ENCODE assay signal across 1 cellular context in the genomic region with DNA sequence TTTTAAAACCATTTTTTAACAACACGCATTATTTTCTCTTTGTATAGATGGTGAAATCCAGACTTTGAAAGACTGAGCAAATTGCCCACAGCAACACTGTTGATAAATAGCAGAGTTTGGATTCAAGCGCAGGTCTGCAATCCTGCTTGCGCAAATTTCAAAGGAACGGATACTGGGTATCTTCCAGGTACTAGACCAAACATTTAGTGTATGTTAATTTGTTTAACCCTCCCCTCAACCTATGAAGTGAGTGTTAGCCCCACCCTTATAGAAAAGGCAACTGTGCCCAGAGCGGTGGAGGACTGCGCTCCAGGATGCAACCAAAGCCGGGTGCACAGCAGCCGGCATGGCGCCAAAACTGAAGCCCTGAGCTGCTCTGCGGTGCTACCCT.
TF ChIP-seq lines count a peak whose summit lies in the region.

No MANE protein-coding gene starts in this region.

TF ChIP-seq in K562, 482 proteins besides CTCF, POLR2A, EP300 and RAD21 (continued from another document):
- TF ChIP-seq, protein P1, sequence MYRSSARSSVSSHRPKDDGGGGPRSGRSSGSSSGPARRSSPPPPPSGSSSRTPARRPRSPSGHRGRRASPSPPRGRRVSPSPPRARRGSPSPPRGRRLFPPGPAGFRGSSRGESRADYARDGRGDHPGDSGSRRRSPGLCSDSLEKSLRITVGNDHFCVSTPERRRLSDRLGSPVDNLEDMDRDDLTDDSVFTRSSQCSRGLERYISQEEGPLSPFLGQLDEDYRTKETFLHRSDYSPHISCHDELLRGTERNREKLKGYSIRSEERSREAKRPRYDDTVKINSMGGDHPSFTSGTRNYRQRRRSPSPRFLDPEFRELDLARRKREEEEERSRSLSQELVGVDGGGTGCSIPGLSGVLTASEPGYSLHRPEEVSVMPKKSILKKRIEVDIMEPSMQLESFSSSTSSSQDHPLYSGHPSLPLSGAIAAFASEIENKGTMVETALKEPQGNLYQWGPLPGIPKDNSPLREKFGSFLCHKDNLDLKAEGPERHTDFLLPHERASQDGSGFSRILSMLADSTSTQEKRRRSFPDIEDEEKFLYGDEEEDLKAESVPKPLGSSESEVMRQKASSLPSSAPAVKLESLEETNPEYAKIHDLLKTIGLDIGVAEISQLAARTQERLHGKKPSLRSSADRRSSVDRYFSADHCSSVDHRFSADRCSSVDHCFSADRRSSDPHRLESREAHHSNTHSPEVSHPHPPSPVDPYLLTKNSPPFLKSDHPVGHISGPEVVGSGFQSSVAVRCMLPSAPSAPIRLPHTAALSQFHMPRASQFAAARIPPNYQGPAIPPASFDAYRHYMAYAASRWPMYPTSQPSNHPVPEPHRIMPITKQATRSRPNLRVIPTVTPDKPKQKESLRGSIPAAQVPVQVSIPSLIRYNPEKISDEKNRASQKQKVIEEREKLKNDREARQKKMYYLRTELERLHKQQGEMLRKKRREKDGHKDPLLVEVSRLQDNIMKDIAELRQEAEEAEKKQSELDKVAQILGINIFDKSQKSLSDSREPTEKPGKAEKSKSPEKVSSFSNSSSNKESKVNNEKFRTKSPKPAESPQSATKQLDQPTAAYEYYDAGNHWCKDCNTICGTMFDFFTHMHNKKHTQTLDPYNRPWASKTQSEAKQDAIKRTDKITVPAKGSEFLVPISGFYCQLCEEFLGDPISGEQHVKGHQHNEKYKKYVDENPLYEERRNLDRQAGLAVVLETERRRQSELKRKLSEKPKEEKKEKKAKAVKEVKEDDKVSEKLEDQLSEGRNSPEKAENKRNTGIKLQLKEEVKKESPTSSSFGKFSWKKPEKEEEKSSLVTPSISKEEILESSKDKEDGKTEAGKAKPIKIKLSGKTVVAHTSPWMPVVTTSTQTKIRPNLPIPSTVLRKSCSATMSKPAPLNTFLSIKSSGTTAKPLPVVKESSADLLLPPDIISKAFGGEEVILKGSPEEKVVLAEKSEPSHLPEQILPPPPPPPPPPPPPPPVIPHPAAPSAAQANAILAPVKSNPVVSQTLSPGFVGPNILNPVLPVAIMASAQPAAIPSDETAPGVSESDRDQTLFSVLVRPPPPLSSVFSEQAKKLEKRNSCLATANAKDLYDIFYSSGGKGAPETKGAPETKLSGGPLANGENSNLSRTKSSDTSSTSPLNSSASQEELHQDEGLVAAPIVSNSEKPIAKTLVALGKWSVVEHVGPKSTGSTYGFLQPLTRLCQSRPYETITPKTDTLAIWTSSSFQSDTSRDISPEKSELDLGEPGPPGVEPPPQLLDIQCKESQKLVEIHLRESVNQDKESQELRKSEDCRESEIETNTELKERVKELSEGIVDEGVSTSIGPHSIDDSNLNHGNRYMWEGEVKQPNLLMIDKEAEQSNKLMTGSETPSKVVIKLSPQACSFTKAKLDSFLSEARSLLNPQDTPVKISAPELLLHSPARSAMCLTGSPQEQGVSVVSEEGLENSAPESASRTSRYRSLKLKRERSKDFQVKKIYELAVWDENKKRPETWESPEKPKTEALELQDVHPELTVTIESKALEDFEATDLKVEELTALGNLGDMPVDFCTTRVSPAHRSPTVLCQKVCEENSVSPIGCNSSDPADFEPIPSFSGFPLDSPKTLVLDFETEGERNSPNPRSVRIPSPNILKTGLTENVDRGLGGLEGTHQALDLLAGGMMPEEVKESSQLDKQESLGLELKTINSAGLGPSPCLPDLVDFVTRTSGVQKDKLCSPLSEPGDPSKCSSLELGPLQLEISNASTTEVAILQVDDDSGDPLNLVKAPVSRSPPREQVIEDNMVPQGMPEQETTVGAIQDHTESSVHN (IDR thresholded peaks at IDR 0.05; ENCODE audit: borderline replicate concordance in 1 of 2, low read depth in 1 of 2) = no peak
- no peak for TF ChIP-seq FOS (IDR thresholded peaks at IDR 0.05; ENCODE audit: extremely low read depth, insufficient read length)
- no peak for TF ChIP-seq CSDE1 (IDR thresholded peaks at IDR 0.05)
- TF ChIP-seq NR3C1 (CRISPR knock-in tag; IDR thresholded peaks at IDR 0.05) = no peak
- TF ChIP-seq, protein P2, sequence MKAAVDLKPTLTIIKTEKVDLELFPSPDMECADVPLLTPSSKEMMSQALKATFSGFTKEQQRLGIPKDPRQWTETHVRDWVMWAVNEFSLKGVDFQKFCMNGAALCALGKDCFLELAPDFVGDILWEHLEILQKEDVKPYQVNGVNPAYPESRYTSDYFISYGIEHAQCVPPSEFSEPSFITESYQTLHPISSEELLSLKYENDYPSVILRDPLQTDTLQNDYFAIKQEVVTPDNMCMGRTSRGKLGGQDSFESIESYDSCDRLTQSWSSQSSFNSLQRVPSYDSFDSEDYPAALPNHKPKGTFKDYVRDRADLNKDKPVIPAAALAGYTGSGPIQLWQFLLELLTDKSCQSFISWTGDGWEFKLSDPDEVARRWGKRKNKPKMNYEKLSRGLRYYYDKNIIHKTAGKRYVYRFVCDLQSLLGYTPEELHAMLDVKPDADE (conservative IDR thresholded peaks at IDR 0.05; ENCODE audit: control insufficient read depth, low read depth, low read length) = no peak
- TF ChIP-seq, protein P3, sequence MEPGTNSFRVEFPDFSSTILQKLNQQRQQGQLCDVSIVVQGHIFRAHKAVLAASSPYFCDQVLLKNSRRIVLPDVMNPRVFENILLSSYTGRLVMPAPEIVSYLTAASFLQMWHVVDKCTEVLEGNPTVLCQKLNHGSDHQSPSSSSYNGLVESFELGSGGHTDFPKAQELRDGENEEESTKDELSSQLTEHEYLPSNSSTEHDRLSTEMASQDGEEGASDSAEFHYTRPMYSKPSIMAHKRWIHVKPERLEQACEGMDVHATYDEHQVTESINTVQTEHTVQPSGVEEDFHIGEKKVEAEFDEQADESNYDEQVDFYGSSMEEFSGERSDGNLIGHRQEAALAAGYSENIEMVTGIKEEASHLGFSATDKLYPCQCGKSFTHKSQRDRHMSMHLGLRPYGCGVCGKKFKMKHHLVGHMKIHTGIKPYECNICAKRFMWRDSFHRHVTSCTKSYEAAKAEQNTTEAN (CRISPR knock-in tag; IDR thresholded peaks at IDR 0.05) = no peak
- TF ChIP-seq, protein P4, sequence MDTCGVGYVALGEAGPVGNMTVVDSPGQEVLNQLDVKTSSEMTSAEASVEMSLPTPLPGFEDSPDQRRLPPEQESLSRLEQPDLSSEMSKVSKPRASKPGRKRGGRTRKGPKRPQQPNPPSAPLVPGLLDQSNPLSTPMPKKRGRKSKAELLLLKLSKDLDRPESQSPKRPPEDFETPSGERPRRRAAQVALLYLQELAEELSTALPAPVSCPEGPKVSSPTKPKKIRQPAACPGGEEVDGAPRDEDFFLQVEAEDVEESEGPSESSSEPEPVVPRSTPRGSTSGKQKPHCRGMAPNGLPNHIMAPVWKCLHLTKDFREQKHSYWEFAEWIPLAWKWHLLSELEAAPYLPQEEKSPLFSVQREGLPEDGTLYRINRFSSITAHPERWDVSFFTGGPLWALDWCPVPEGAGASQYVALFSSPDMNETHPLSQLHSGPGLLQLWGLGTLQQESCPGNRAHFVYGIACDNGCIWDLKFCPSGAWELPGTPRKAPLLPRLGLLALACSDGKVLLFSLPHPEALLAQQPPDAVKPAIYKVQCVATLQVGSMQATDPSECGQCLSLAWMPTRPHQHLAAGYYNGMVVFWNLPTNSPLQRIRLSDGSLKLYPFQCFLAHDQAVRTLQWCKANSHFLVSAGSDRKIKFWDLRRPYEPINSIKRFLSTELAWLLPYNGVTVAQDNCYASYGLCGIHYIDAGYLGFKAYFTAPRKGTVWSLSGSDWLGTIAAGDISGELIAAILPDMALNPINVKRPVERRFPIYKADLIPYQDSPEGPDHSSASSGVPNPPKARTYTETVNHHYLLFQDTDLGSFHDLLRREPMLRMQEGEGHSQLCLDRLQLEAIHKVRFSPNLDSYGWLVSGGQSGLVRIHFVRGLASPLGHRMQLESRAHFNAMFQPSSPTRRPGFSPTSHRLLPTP (IDR thresholded peaks at IDR 0.05; ENCODE audit: borderline replicate concordance, extremely low read depth, insufficient read length) = no peak
- TF ChIP-seq SRSF7 (optimal IDR thresholded peaks at IDR 0.05; ENCODE audit: low read depth, low read length) = no peak
- no peak for TF ChIP-seq NBN (IDR thresholded peaks at IDR 0.05; ENCODE audit: low read depth)
- TF ChIP-seq ZNF668 (CRISPR knock-in tag; IDR thresholded peaks at IDR 0.05) = no peak
- TF ChIP-seq, protein P5, sequence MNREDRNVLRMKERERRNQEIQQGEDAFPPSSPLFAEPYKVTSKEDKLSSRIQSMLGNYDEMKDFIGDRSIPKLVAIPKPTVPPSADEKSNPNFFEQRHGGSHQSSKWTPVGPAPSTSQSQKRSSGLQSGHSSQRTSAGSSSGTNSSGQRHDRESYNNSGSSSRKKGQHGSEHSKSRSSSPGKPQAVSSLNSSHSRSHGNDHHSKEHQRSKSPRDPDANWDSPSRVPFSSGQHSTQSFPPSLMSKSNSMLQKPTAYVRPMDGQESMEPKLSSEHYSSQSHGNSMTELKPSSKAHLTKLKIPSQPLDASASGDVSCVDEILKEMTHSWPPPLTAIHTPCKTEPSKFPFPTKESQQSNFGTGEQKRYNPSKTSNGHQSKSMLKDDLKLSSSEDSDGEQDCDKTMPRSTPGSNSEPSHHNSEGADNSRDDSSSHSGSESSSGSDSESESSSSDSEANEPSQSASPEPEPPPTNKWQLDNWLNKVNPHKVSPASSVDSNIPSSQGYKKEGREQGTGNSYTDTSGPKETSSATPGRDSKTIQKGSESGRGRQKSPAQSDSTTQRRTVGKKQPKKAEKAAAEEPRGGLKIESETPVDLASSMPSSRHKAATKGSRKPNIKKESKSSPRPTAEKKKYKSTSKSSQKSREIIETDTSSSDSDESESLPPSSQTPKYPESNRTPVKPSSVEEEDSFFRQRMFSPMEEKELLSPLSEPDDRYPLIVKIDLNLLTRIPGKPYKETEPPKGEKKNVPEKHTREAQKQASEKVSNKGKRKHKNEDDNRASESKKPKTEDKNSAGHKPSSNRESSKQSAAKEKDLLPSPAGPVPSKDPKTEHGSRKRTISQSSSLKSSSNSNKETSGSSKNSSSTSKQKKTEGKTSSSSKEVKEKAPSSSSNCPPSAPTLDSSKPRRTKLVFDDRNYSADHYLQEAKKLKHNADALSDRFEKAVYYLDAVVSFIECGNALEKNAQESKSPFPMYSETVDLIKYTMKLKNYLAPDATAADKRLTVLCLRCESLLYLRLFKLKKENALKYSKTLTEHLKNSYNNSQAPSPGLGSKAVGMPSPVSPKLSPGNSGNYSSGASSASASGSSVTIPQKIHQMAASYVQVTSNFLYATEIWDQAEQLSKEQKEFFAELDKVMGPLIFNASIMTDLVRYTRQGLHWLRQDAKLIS (CRISPR knock-in tag; IDR thresholded peaks at IDR 0.05) = no peak
- TF ChIP-seq, protein P6, sequence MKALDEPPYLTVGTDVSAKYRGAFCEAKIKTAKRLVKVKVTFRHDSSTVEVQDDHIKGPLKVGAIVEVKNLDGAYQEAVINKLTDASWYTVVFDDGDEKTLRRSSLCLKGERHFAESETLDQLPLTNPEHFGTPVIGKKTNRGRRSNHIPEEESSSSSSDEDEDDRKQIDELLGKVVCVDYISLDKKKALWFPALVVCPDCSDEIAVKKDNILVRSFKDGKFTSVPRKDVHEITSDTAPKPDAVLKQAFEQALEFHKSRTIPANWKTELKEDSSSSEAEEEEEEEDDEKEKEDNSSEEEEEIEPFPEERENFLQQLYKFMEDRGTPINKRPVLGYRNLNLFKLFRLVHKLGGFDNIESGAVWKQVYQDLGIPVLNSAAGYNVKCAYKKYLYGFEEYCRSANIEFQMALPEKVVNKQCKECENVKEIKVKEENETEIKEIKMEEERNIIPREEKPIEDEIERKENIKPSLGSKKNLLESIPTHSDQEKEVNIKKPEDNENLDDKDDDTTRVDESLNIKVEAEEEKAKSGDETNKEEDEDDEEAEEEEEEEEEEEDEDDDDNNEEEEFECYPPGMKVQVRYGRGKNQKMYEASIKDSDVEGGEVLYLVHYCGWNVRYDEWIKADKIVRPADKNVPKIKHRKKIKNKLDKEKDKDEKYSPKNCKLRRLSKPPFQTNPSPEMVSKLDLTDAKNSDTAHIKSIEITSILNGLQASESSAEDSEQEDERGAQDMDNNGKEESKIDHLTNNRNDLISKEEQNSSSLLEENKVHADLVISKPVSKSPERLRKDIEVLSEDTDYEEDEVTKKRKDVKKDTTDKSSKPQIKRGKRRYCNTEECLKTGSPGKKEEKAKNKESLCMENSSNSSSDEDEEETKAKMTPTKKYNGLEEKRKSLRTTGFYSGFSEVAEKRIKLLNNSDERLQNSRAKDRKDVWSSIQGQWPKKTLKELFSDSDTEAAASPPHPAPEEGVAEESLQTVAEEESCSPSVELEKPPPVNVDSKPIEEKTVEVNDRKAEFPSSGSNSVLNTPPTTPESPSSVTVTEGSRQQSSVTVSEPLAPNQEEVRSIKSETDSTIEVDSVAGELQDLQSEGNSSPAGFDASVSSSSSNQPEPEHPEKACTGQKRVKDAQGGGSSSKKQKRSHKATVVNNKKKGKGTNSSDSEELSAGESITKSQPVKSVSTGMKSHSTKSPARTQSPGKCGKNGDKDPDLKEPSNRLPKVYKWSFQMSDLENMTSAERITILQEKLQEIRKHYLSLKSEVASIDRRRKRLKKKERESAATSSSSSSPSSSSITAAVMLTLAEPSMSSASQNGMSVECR (CRISPR knock-in tag; IDR thresholded peaks at IDR 0.05) = no peak
- no peak for TF ChIP-seq DPF2 (IDR thresholded peaks at IDR 0.05)
- no peak for TF ChIP-seq ETS2 (tag; IDR thresholded peaks at IDR 0.05; ENCODE audit: borderline replicate concordance, poor library complexity, severe bottlenecking)
